In the genomic region with DNA sequence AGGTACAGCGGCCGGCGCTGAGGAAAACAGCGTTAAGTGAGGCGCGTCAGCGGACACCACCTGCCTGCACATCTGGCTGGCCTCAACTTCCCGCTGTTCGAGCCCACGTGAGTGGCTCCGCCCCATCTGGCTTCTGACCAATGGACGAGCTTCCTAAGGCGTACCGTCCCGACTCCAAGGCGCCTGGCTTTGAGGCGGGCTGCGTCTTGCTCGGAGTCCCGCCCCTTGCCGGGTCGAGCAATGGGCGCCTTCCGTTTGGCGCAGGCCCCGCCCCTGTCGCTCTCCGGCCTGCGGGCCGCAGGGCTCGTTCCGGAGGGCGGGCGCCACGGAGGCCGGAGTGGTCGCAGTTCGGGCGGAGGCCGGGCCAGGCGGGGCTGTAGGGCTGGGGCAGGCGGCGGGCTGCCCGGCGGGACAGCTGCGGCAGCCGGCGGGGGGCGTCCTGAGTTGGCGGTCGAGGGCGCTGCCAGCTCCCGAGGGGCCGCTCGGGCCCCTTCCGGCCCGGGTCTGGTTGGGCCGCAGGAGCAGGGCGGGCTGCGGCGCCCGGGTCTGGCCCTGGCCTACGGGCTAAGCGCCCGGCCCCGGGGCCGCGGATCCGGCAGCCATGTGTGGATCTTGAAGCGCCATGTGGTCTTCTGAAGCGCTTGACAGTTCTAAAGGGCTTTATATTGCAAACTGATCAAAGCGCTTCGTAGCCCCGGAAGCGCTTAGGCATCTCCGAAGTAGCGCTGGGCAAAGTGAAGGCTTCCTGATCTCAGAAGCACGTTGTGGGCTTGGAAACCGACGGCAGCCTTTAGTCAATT, we compare ENCODE assay signal across 8 cellular contexts. TPM values are rescaled to one million over a fixed set of nuclear protein-coding genes. Genes with fewer than 3 reads are reported as not detected.
DNase-seq lines count a peak whose midpoint lies in the region; ATAC-seq and TF ChIP-seq lines count a peak whose summit lies in the region.

A gene with protein sequence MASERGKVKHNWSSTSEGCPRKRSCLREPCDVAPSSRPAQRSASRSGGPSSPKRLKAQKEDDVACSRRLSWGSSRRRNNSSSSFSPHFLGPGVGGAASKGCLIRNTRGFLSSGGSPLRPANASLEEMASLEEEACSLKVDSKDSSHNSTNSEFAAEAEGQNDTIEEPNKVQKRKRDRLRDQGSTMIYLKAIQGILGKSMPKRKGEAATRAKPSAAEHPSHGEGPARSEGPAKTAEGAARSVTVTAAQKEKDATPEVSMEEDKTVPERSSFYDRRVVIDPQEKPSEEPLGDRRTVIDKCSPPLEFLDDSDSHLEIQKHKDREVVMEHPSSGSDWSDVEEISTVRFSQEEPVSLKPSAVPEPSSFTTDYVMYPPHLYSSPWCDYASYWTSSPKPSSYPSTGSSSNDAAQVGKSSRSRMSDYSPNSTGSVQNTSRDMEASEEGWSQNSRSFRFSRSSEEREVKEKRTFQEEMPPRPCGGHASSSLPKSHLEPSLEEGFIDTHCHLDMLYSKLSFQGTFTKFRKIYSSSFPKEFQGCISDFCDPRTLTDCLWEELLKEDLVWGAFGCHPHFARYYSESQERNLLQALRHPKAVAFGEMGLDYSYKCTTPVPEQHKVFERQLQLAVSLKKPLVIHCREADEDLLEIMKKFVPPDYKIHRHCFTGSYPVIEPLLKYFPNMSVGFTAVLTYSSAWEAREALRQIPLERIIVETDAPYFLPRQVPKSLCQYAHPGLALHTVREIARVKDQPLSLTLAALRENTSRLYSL (plus strand): TSS at position 276 of the 800 bp plus-strand sequence. CDS start 742 bp downstream, outside the sequence.

- H3K9me3 Mint-ChIP-seq in dendritic cell treated with granulocyte-macrophage colony-stimulating factor and Interleukin-4, amounts not matched to agents 40 ng/mL and 50 ng/mL, for 4 days, result peaks cover 20% of the 10 kb centered on the region

- H3K4me3 Mint-ChIP-seq in dendritic cell treated with granulocyte-macrophage colony-stimulating factor and Interleukin-4, amounts not matched to agents 40 ng/mL and 50 ng/mL, for 4 days, result peak within 1 kb of the TSS; percentile 94

- peaks cover 7 to 59% of the 10 kb centered on the region in 2 donors for H3K4me1 ChIP-seq in left lung

- TF ChIP-seq CTCF in left lung (IDR thresholded peaks at IDR 0.05), result no peak

- H3K27ac ChIP-seq in left lung, result peak within 1 kb of the TSS; percentile 81 to 88

- peak within 1 kb of the TSS; percentile 64 to 90 for H3K4me3 ChIP-seq in left lung

- H3K27me3 Mint-ChIP-seq in dendritic cell treated with granulocyte-macrophage colony-stimulating factor and Interleukin-4, amounts not matched to agents 40 ng/mL and 50 ng/mL, for 4 days, result no peaks in the 10 kb centered on the region

- no peaks in the 10 kb centered on the region for H3K27me3 ChIP-seq in left lung

- H3K4me1 Mint-ChIP-seq in dendritic cell treated with granulocyte-macrophage colony-stimulating factor and Interleukin-4, amounts not matched to agents 40 ng/mL and 50 ng/mL, for 4 days (ENCODE audit: low read depth), result peaks cover 44% of the 10 kb centered on the region

- DNase-seq in CD1c-positive myeloid dendritic cell (ENCODE audit: extremely low spot score) (peak; percentile 96), NCI-H748 treated with DMSO at 0.1 percent for 48 hours (lab: John Stamatoyannopoulos, UW) (peak; percentile 74), left lung (peak; percentile 98 to 99)
- peak; percentile 90 for DNase-seq in activated CD4-positive, alpha-beta T cell treated with anti-CD3 and anti-CD28 coated beads, Interleukin-2, amount 50 U/mL, for 1 hour
- DNase-seq in stimulated activated CD4-positive, alpha-beta T cell treated with anti-CD3 and anti-CD28 coated beads, Interleukin-2, amount 100 ng/mL, for 4 hours (ENCODE audit: low read depth), result peak; percentile 93

- intact Hi-C loops in dendritic cell treated with granulocyte-macrophage colony-stimulating factor and Interleukin-4, amounts not matched to agents 40 ng/mL and 50 ng/mL, for 4 days (cut with micrococcal nuclease), result loop anchor here (2.0 kb wide), 1 partner anchor 16 kb away; no protein-coding TSS in a partner anchor
- intact Hi-C loops in left lung (cut with DNase I), result no loop called here

- peaks cover 0 to 23% of the 10 kb centered on the region in 2 donors for H3K9me3 ChIP-seq in left lung

- H3K36me3 ChIP-seq in left lung, result peaks cover 0 to 42% of the 10 kb centered on the region in 2 donors

- ATAC-seq in GM19397 (IDR thresholded peaks at IDR 0.05; ENCODE audit: unreplicated experiment), result peak; percentile 94
- ATAC-seq in HG03565 (IDR thresholded peaks at IDR 0.05; ENCODE audit: unreplicated experiment), result peak; percentile 92
- peak; percentile 99 for ATAC-seq in left lung

- peaks cover 76% of the 10 kb centered on the region for H3K36me3 Mint-ChIP-seq in dendritic cell treated with granulocyte-macrophage colony-stimulating factor and Interleukin-4, amounts not matched to agents 40 ng/mL and 50 ng/mL, for 4 days (ENCODE audit: low read depth)

- H3K27ac Mint-ChIP-seq in dendritic cell treated with granulocyte-macrophage colony-stimulating factor and Interleukin-4, amounts not matched to agents 40 ng/mL and 50 ng/mL, for 4 days, result peak within 1 kb of the TSS; percentile 85

RNA-seq across cellular contexts. Expression of the gene that starts here (rescaled TPM):
- 10 to 100 TPM; 29.1 to 35.2 TPM for total RNA-seq in left lung

Comparison
In these comparisons a context has a peak if more than half of its experiments do, and no peak if none do; other contexts are left out.
1. Peak in every context shown above with its lines: DNase-seq, ATAC-seq, H3K4me3 ChIP-seq and H3K27ac ChIP-seq.